8 cellular contexts compared by ENCODE assay signal in genomic region chr5:140557136-140557805, GRCh38. TPM values are rescaled to one million over a fixed set of nuclear protein-coding genes. Genes with fewer than 3 reads are reported as not detected.
A peak's percentile ranks its signal among the peaks of the same experiment; 100 is the strongest.
DNase-seq lines count a peak whose midpoint lies in the region; ATAC-seq and TF ChIP-seq lines count a peak whose summit lies in the region.

Gene SRA1 (minus strand): TSS chr5:140557473. CDS start chr5:140557452, 21 bp downstream.

- H3K27me3 ChIP-seq in GM23338 (ENCODE audit: insufficient read depth): no peaks in the 10 kb centered on the region

- ATAC-seq in GM23338: peak; percentile 97
- peak; percentile 94 for ATAC-seq in stimulated activated naive CD8-positive, alpha-beta T cell treated with anti-CD3 and anti-CD28 coated beads, Interleukin-15, Interleukin-2, amounts not matched to agents 100 U/mL and 50 U/mL, for 24 hours

- peak within 1 kb of the TSS; percentile 85 for H3K4me2 ChIP-seq in GM23338

- H3K36me3 ChIP-seq in GM23338 (ENCODE audit: insufficient read depth): 0 out of 2 replicates have a peak, but pooled peaks cover under 1% of the 10 kb centered on the region

- peak within 1 kb of the TSS; percentile 53 for H2AFZ ChIP-seq in GM23338

- H3K79me2 ChIP-seq in GM23338 (replicated peaks; ENCODE audit: insufficient read depth): peaks cover 46% of the 10 kb centered on the region

- H3K36me3 Mint-ChIP-seq in GM23338 (ENCODE audit: low read depth) (peaks cover 22% of the 10 kb centered on the region), nephron (ENCODE audit: low read depth) (peaks cover 23% of the 10 kb centered on the region)

- no peak for TF ChIP-seq CTCF in GM23338 (conservative IDR thresholded peaks at IDR 0.05; ENCODE audit: low read depth in 2 of 2)
- no peak for TF ChIP-seq CTCF in fibroblast of pulmonary artery (IDR thresholded peaks at IDR 0.05; ENCODE audit: low read length, missing control alignments)
- no peak for TF ChIP-seq CTCF in nephron (IDR thresholded peaks at IDR 0.05; ENCODE audit: unreplicated experiment in 3 of 3)

- no peaks in the 10 kb centered on the region; the same call in 1 of the 2 replicates for H3K9me2 ChIP-seq in GM23338 (ENCODE audit: insufficient read depth)

- 0 out of 2 replicates have a peak, but pooled peaks cover 2% of the 10 kb centered on the region for H3F3A ChIP-seq in GM23338 (replicated peaks; ENCODE audit: low read depth)

- H3K4me3 Mint-ChIP-seq in GM23338 (peak within 1 kb of the TSS; percentile 80), nephron (peak within 1 kb of the TSS; percentile 93 to 95 (median 95))

- H3K4me3 ChIP-seq in GM23338 (peak within 1 kb of the TSS; percentile 80), fibroblast of pulmonary artery (replicated peaks; ENCODE audit: low read depth, low read length) (peak within 1 kb of the TSS; percentile 79)

- peaks cover 18% of the 10 kb centered on the region for H3K4me1 ChIP-seq in GM23338 (ENCODE audit: insufficient read depth)

- H3K9me3 Mint-ChIP-seq in GM23338 (no peaks in the 10 kb centered on the region; the same call in 2 of the 3 replicates), nephron (no peaks in the 10 kb centered on the region)

- peak within 1 kb of the TSS; percentile 93 for H3K27ac ChIP-seq in GM23338 (ENCODE audit: low read depth)

- DNase-seq in EH (ENCODE audit: low read depth): peak; percentile 90
- peak; percentile 95 for DNase-seq in GM23338 (ENCODE audit: low spot score)
- DNase-seq in Kasumi-1 (lab: John Stamatoyannopoulos, UW): peak; percentile 75 to 79
- DNase-seq in RPMI8226: peak; percentile 94
- DNase-seq in activated T-helper 9 cell treated with anti-CD3 and anti-CD28 coated beads, Interleukin-2, amount 50 U/mL, for 16 hours (ENCODE audit: low read depth): peak; percentile 82
- DNase-seq in fibroblast of pulmonary artery (ENCODE audit: low read depth): peak; percentile 91
- peak; percentile 94 for DNase-seq in stimulated activated naive CD8-positive, alpha-beta T cell treated with anti-CD3 and anti-CD28 coated beads, Interleukin-15, Interleukin-2, amounts not matched to agents 100 U/mL and 50 U/mL, for 24 hours

- H3K27me3 Mint-ChIP-seq in GM23338 (ENCODE audit: insufficient read depth, low read depth, poor library complexity) (peaks cover 17% of the 10 kb centered on the region), nephron (ENCODE audit: low read depth) (peaks cover 4% of the 10 kb centered on the region)

- peaks cover under 1% of the 10 kb centered on the region; the same call in 1 of the 2 replicates for H4K20me1 ChIP-seq in GM23338 (replicated peaks; ENCODE audit: insufficient read depth)

- H3K27ac Mint-ChIP-seq in GM23338 (peak within 1 kb of the TSS; percentile 93), nephron (peak within 1 kb of the TSS; percentile 89 to 91 (median 91))

- H3K4me1 Mint-ChIP-seq in GM23338 (peaks cover 21% of the 10 kb centered on the region), nephron (peaks cover 47% of the 10 kb centered on the region)

TF ChIP-seq in GM23338, 12 proteins besides CTCF, POLR2A, EP300 and RAD21 (continues in another document):
- TF ChIP-seq ZNF462 (CRISPR knock-in tag; IDR thresholded peaks at IDR 0.05) (peak; percentile 11; the same call in 1 of the 2 replicates), EZH2phosphoT487 (IDR thresholded peaks at IDR 0.05; ENCODE audit: unreplicated experiment) (no peak), ZNF114 (CRISPR knock-in tag; IDR thresholded peaks at IDR 0.05) (no peak), POLR2AphosphoS5 (IDR thresholded peaks at IDR 0.05; ENCODE audit: low read depth) (peak; percentile 97), ZNF331 (CRISPR knock-in tag; IDR thresholded peaks at IDR 0.05; ENCODE audit: low read depth) (no peak), NANOG (IDR thresholded peaks at IDR 0.05; ENCODE audit: borderline replicate concordance) (no peak), CREB1 (CRISPR knock-in tag; IDR thresholded peaks at IDR 0.05; ENCODE audit: low read depth) (peak; percentile 91)
- TF ChIP-seq, protein P1, sequence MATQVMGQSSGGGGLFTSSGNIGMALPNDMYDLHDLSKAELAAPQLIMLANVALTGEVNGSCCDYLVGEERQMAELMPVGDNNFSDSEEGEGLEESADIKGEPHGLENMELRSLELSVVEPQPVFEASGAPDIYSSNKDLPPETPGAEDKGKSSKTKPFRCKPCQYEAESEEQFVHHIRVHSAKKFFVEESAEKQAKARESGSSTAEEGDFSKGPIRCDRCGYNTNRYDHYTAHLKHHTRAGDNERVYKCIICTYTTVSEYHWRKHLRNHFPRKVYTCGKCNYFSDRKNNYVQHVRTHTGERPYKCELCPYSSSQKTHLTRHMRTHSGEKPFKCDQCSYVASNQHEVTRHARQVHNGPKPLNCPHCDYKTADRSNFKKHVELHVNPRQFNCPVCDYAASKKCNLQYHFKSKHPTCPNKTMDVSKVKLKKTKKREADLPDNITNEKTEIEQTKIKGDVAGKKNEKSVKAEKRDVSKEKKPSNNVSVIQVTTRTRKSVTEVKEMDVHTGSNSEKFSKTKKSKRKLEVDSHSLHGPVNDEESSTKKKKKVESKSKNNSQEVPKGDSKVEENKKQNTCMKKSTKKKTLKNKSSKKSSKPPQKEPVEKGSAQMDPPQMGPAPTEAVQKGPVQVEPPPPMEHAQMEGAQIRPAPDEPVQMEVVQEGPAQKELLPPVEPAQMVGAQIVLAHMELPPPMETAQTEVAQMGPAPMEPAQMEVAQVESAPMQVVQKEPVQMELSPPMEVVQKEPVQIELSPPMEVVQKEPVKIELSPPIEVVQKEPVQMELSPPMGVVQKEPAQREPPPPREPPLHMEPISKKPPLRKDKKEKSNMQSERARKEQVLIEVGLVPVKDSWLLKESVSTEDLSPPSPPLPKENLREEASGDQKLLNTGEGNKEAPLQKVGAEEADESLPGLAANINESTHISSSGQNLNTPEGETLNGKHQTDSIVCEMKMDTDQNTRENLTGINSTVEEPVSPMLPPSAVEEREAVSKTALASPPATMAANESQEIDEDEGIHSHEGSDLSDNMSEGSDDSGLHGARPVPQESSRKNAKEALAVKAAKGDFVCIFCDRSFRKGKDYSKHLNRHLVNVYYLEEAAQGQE (IDR thresholded peaks at IDR 0.05; ENCODE audit: unreplicated experiment): no peak

RNA-seq across cellular contexts. Expression of gene SRA1, which starts in this region (rescaled TPM):
- 29.7 and 38.4 TPM in 2 replicates for total RNA-seq in GM23338 (2014; rRNA removed; shearing (Covaris generic))
- 67.2 and 74.7 TPM in 2 replicates for polyA plus RNA-seq in GM23338 (2016; fragmentation: Nextera tagmentation; extraction: Ambion mirVana)

Comparison
In these comparisons a context has a peak if more than half of its experiments do, and no peak if none do; other contexts are left out.
1. Peak in every context shown above with its lines: DNase-seq, ATAC-seq, H3K4me3 ChIP-seq and H3K27ac ChIP-seq.